Comparison of ENCODE assay signal across 13 cellular contexts in genomic region chr2:210259687-210260086, GRCh38. TPM values are rescaled to one million over a fixed set of nuclear protein-coding genes. Genes with fewer than 3 reads are reported as not detected.
"Had no signal": no experiment of that assay in that cellular context is flagged by ENCODE, and none has a peak within 500 bp of the region (broad histone marks: within the 10 kb centered on the region; RNA-seq: fewer than 3 reads in every experiment).

No MANE protein-coding gene starts in this region.

- H3K36me3 Mint-ChIP-seq: IgD-negative memory B cell had no signal

- H3K4me2 ChIP-seq: KMS-11 had no signal

- ATAC-seq: HCT116, HepG2 had no signal

- H3K9ac ChIP-seq: KMS-11 had no signal

- H3K27ac ChIP-seq: HL-60, KMS-11 had no signal

- H3K4me3 Mint-ChIP-seq: HFFc6, IgD-negative memory B cell had no signal

- DNase-seq: GOT3, H7, HFFc6, Karpas-422, KBM-7 had no signal

- H3K4me1 Mint-ChIP-seq: IgD-negative memory B cell had no signal

- H3K36me3 ChIP-seq: HAP-1 had no signal

- H3K27ac Mint-ChIP-seq: HFFc6, IgD-negative memory B cell had no signal

- H3K9me3 ChIP-seq: HAP-1 had no signal

- H3K4me1 ChIP-seq: HAP-1 had no signal

- H3K4me3 ChIP-seq: HAP-1 had no signal

- H3K27me3 Mint-ChIP-seq: IgD-negative memory B cell had no signal

RNA-seq across cellular contexts. Expression of gene ACADL, which starts 34.4 kb away (rescaled TPM):
- total RNA-seq: H7, HepG2, HFFc6, HT1080 had no signal

RNA-seq across cellular contexts. Expression of gene MYL1, which starts 55.3 kb away (rescaled TPM):
- total RNA-seq: H4, H7, HepG2, HFFc6, HT1080 had no signal
